ENCODE assay signal across 10 cellular contexts in genomic region chr17:50546701-50547034, GRCh38. TPM values are rescaled to one million over a fixed set of nuclear protein-coding genes. Genes with fewer than 3 reads are reported as not detected.
DNase-seq lines count a peak whose midpoint lies in the region; ATAC-seq, FAIRE-seq and TF ChIP-seq lines count a peak whose summit lies in the region.
"Had no signal": no experiment of that assay in that cellular context is flagged by ENCODE, and none has a peak within 500 bp of the region (broad histone marks: within the 10 kb centered on the region; RNA-seq: fewer than 3 reads in every experiment).

No MANE protein-coding gene starts in this region.

- peaks cover 7% of the 10 kb centered on the region for H3K36me3 ChIP-seq in Caco-2 (ENCODE audit: control insufficient read depth, insufficient read depth, low read length)
- H3K36me3 ChIP-seq in OCI-LY3 (replicated peaks; ENCODE audit: low read depth, low read length), result no peaks in the 10 kb centered on the region
- H3K36me3 ChIP-seq in H1 (ENCODE audit: control insufficient read depth in 2 of 4, insufficient read depth in 4 of 4, low read length in 3 of 4), result no peaks in the 10 kb centered on the region
- no peaks in the 10 kb centered on the region for H3K36me3 ChIP-seq in trophoblast cell (ENCODE audit: control insufficient read depth in 1 of 2, insufficient read depth in 2 of 2, low read length in 2 of 2)

- H2BK20ac ChIP-seq in H1 (ENCODE audit: low read length), result no peak overlapping the region

- H3K23me2 ChIP-seq in H1 (ENCODE audit: low read depth, low read length), result peaks cover 5% of the 10 kb centered on the region; the same call in 1 of the 2 replicates

- H2AFZ ChIP-seq in OCI-LY3 (ENCODE audit: low read depth, low read length) (no peak overlapping the region), H1 (ENCODE audit: low read length) (no peak overlapping the region), trophoblast cell (ENCODE audit: insufficient read depth, low read length, poor library complexity) (no peak overlapping the region)

- H3K36me3 Mint-ChIP-seq in Caco-2 (ENCODE audit: insufficient read depth, unreplicated experiment), result peaks cover 26% of the 10 kb centered on the region
- H3K36me3 Mint-ChIP-seq: WTC11 had no signal

- no peak overlapping the region for H4K8ac ChIP-seq in H1 (ENCODE audit: extremely low read depth, insufficient read depth, low read length)
- no peak overlapping the region for H4K8ac ChIP-seq in trophoblast cell (ENCODE audit: low read depth, low read length)

- no peak for DNase-seq in Caco-2
- no peak for DNase-seq in H1 (ENCODE audit: low read depth in 1 of 2, low spot score in 2 of 2)
- no peak for DNase-seq in trophoblast cell
- DNase-seq in foreskin fibroblast, result no peak
- DNase-seq in NCI-H1930 (lab: John Stamatoyannopoulos, UW), result no peak

- H2AK5ac ChIP-seq in H1 (ENCODE audit: low read depth, low read length) (no peak overlapping the region), trophoblast cell (ENCODE audit: low read length) (no peak overlapping the region)

- H3K9ac ChIP-seq in OCI-LY3 (ENCODE audit: low read length) (no peak overlapping the region), H1 (replicated peaks in 1 of 4; ENCODE audit: extremely low read depth in 1 of 4, low read depth in 3 of 4, low read length in 3 of 4) (no peak overlapping the region), trophoblast cell (ENCODE audit: low read length) (no peak overlapping the region)

- H4K91ac ChIP-seq in H1 (replicated peaks; ENCODE audit: insufficient read length, low read length), result peak overlapping the region; percentile 66
- H4K91ac ChIP-seq in trophoblast cell (ENCODE audit: low read depth, low read length), result no peak overlapping the region

- H3K79me1 ChIP-seq in H1 (ENCODE audit: low read depth, low read length) (no peaks in the 10 kb centered on the region), trophoblast cell (ENCODE audit: low read length) (peaks cover 9% of the 10 kb centered on the region)

- H2BK12ac ChIP-seq in H1 (ENCODE audit: low read depth, low read length) (0 out of 2 replicates have a peak overlapping the region, but pooled peaks have one; percentile 60), trophoblast cell (ENCODE audit: low read length) (no peak overlapping the region)

- no peak overlapping the region for H2BK15ac ChIP-seq in H1 (ENCODE audit: low read length)

- H3K14ac ChIP-seq in H1 (ENCODE audit: insufficient read length) (no peak overlapping the region), trophoblast cell (ENCODE audit: low read length) (no peak overlapping the region)

- H3K9me3 ChIP-seq in Caco-2 (no peaks in the 10 kb centered on the region), OCI-LY3 (ENCODE audit: insufficient read depth, low read length) (no peaks in the 10 kb centered on the region), H1 (ENCODE audit: insufficient read depth in 2 of 2, low read depth in 1 of 2, low read length in 1 of 2) (no peaks in the 10 kb centered on the region), trophoblast cell (ENCODE audit: insufficient read depth, low read depth, low read length) (no peaks in the 10 kb centered on the region)

- H3K18ac ChIP-seq in H1 (ENCODE audit: extremely low read depth, low read length) (no peak overlapping the region), trophoblast cell (ENCODE audit: low read length) (no peak overlapping the region)

- H3K56ac ChIP-seq in H1 (replicated peaks; ENCODE audit: insufficient read length, low read depth, low read length), result no peak overlapping the region

- TF ChIP-seq CTCF in Caco-2 (IDR thresholded peaks at IDR 0.05; ENCODE audit: insufficient read depth in 1 of 2, low read depth in 1 of 2, low read length in 1 of 2, severe bottlenecking in 1 of 2, unreplicated experiment in 1 of 2) (no peak), OCI-LY3 (IDR thresholded peaks at IDR 0.05; ENCODE audit: low read depth, low read length) (no peak), H1 (IDR thresholded peaks at IDR 0.05; ENCODE audit: control extremely low read depth in 1 of 3, insufficient read depth in 1 of 3, low read depth in 1 of 3, low read length in 3 of 3) (no peak), foreskin fibroblast (IDR thresholded peaks at IDR 0.05; ENCODE audit: low read depth, low read length) (no peak)

- no peak overlapping the region for H4K12ac ChIP-seq in trophoblast cell (ENCODE audit: low read depth, low read length)

- H3K9me3 Mint-ChIP-seq in Caco-2 (ENCODE audit: unreplicated experiment), result no peaks in the 10 kb centered on the region
- H3K9me3 Mint-ChIP-seq: WTC11 had no signal

- TF ChIP-seq EP300 in H1 (IDR thresholded peaks at IDR 0.05; ENCODE audit: borderline replicate concordance in 1 of 2, low read depth in 2 of 2, low read length in 2 of 2), result no peak

- no peaks in the 10 kb centered on the region for H4K20me1 ChIP-seq in OCI-LY3 (ENCODE audit: insufficient read depth, low read length)
- H4K20me1 ChIP-seq in H1 (replicated peaks in 1 of 2; ENCODE audit: control insufficient read depth in 1 of 2, insufficient read depth in 2 of 2, low read length in 2 of 2), result no peaks in the 10 kb centered on the region

- ATAC-seq in HG03097 (IDR thresholded peaks at IDR 0.05; ENCODE audit: low FRiP score, unreplicated experiment), result no peak
- no peak for ATAC-seq in HG02678 (IDR thresholded peaks at IDR 0.05; ENCODE audit: unreplicated experiment)

- H3K23ac ChIP-seq in H1 (ENCODE audit: insufficient read length) (no peak overlapping the region), trophoblast cell (ENCODE audit: low read length) (no peak overlapping the region)

- peaks cover 45% of the 10 kb centered on the region for H3K4me1 Mint-ChIP-seq in Caco-2 (ENCODE audit: low read depth, unreplicated experiment)

- no peak for TF ChIP-seq RAD21 in H1 (IDR thresholded peaks at IDR 0.05 in 1 of 2, conservative IDR thresholded peaks at IDR 0.05 in 1 of 2; ENCODE audit: low read depth in 2 of 2, low read length in 2 of 2)

- TF ChIP-seq POLR2A in H1 (IDR thresholded peaks at IDR 0.05; ENCODE audit: control extremely low read depth in 1 of 2, low read depth in 2 of 2, low read length in 2 of 2), result no peak

- CTCF ChIA-PET in Caco-2 (lab: Charles Lee), result interaction anchor here (0.6 to 5.6 kb wide), 9 partner anchors 9 to 236 kb away, joined by 3 to 272 read pairs (median 6); partner anchors contain the start of genes CACNA1G and RSAD1
- CTCF ChIA-PET in H1 (lab: Charles Lee; ENCODE audit: partially characterized antibody), result interaction anchor here (0.6 to 12.4 kb wide), 15 partner anchors 24 to 295 kb away, joined by 3 to 404 read pairs (median 3); no protein-coding TSS in a partner anchor

- H3K27ac Mint-ChIP-seq in Caco-2 (ENCODE audit: unreplicated experiment), result peak overlapping the region; percentile 72
- H3K27ac Mint-ChIP-seq: WTC11 had no signal

- H4K5ac ChIP-seq in H1 (ENCODE audit: insufficient read length, low read depth, low read length), result no peak overlapping the region

- H3K4ac ChIP-seq in H1 (replicated peaks; ENCODE audit: insufficient read length, low read depth, low read length) (no peak overlapping the region), trophoblast cell (ENCODE audit: low read depth, low read length) (no peak overlapping the region)

- H2BK120ac ChIP-seq in H1 (replicated peaks; ENCODE audit: low read depth, low read length) (no peak overlapping the region), trophoblast cell (ENCODE audit: insufficient read depth, low read length, poor library complexity) (no peak overlapping the region)

- H2BK5ac ChIP-seq in H1 (ENCODE audit: low read depth, low read length), result peak overlapping the region; percentile 47; the same call in 1 of the 2 replicates
- no peak overlapping the region for H2BK5ac ChIP-seq in trophoblast cell (ENCODE audit: low read depth, low read length, poor library complexity)

- FAIRE-seq in H1 (lab: Jason Lieb, UNC), result no peak

- peak overlapping the region; percentile 57 for H3K4me3 ChIP-seq in Caco-2 (ENCODE audit: low read depth, low read length)
- peak overlapping the region; percentile 89; the same call in 1 of the 2 replicates for H3K4me3 ChIP-seq in OCI-LY3 (ENCODE audit: low read length)
- H3K4me3 ChIP-seq in H1 (ENCODE audit: extremely low read depth in 1 of 4, insufficient read depth in 2 of 4, low read depth in 3 of 4, low read length in 4 of 4), result peak overlapping the region in 1 of 4 experiments; percentile 67; a peak in 1 of 8 replicates
- H3K4me3 ChIP-seq in trophoblast cell (ENCODE audit: low read depth, low read length), result no peak overlapping the region
- peak overlapping the region in 1 of 2 donors; percentile 5 for H3K4me3 ChIP-seq in foreskin fibroblast (ENCODE audit: low read depth in 1 of 2, low read length in 2 of 2)

- POLR2A ChIA-PET in Caco-2 (lab: Charles Lee) (no interaction called here), H1 (lab: Charles Lee; ENCODE audit: partially characterized antibody) (interaction anchor here (1.2 to 2.1 kb wide), 3 partner anchors 11 to 79 kb away, joined by 5 to 10 read pairs (median 5); partner anchors contain the start of gene CACNA1G)

- H3K4me2 ChIP-seq in OCI-LY3 (ENCODE audit: low read length) (peak overlapping the region; percentile 21; the same call in 1 of the 2 replicates), H1 (ENCODE audit: insufficient read depth in 1 of 2, low read depth in 2 of 2, low read length in 2 of 2) (peak overlapping the region in 1 of 2 experiments; percentile 21; a peak in 1 of 4 replicates), trophoblast cell (ENCODE audit: low read length) (peak overlapping the region; percentile 33)

- H3K4me3 Mint-ChIP-seq in Caco-2 (ENCODE audit: unreplicated experiment), result peak overlapping the region; percentile 80

- BruUV-seq in Caco-2 (replicated peaks; lab: Mats Ljungman, UMichigan), result no TSS peak

- H3K4me1 ChIP-seq in Caco-2 (peaks cover 39% of the 10 kb centered on the region), OCI-LY3 (ENCODE audit: low read length) (peaks cover 18% of the 10 kb centered on the region), H1 (replicated peaks in 1 of 4; ENCODE audit: control insufficient read depth in 3 of 4, insufficient read depth in 4 of 4, low read length in 3 of 4) (peaks cover 6 to 21% (median 13%) of the 10 kb centered on the region in 4 experiments), trophoblast cell (ENCODE audit: control insufficient read depth in 1 of 2, insufficient read depth in 2 of 2, low read length in 2 of 2) (peaks cover 17 to 19% of the 10 kb centered on the region in 2 experiments)

- no peaks in the 10 kb centered on the region for H3K27me3 Mint-ChIP-seq in Caco-2 (ENCODE audit: insufficient read depth, unreplicated experiment)

- H3K27me3 ChIP-seq in Caco-2 (replicated peaks; ENCODE audit: control insufficient read depth, insufficient read depth, low read length) (no peaks in the 10 kb centered on the region), OCI-LY3 (ENCODE audit: low read depth, low read length) (peaks cover 15% of the 10 kb centered on the region; the same call in 1 of the 2 replicates), H1 (replicated peaks in 1 of 4; ENCODE audit: control insufficient read depth in 3 of 4, extremely low read depth in 1 of 4, insufficient read depth in 3 of 4, low read length in 3 of 4) (no peaks in the 10 kb centered on the region), trophoblast cell (ENCODE audit: insufficient read depth, low read length) (no peaks in the 10 kb centered on the region)

- H3K79me2 ChIP-seq in OCI-LY3 (ENCODE audit: low read length), result no peaks in the 10 kb centered on the region
- no peaks in the 10 kb centered on the region for H3K79me2 ChIP-seq in H1 (ENCODE audit: control insufficient read depth in 1 of 2, insufficient read depth in 2 of 2, low read length in 2 of 2)
- peaks cover 3% of the 10 kb centered on the region for H3K79me2 ChIP-seq in trophoblast cell (ENCODE audit: control insufficient read depth, insufficient read depth, low read length, poor library complexity)

- H3K27ac ChIP-seq in OCI-LY3 (ENCODE audit: low read length) (no peak overlapping the region), H1 (ENCODE audit: low read depth, low read length) (no peak overlapping the region), trophoblast cell (ENCODE audit: low read depth, low read length) (no peak overlapping the region)

- 64% methylated on average over 4 of the region's 4 CpGs; no CpG with 5 or more reads in 1 of the 2 experiments for WGBS in H1 (ENCODE audit: extremely low coverage in 1 of 2, insufficient coverage in 1 of 2, insufficient read length in 1 of 2, insufficient replicate concordance in 2 of 2, low coverage in 1 of 2, low lambda C conversion rate in 2 of 2, missing lambda C conversion rate in 1 of 2), 2 experiments
- WGBS in trophoblast cell (ENCODE audit: extremely low coverage, insufficient coverage, insufficient read length), result no CpG with 5 or more reads among the region's 4 CpGs

- intact Hi-C loops in Caco-2 (cut with micrococcal nuclease; ENCODE audit: unreplicated experiment), result loop anchor here (1.0 to 10.0 kb wide), 9 partner anchors 14 to 410 kb away; partner anchors contain the start of gene CACNA1G

RNA-seq across cellular contexts. Expression of gene SPATA20, which starts 0.3 kb away (rescaled TPM):
- total RNA-seq in Caco-2 (2022), result 149 and 176 TPM in 2 replicates
- total RNA-seq in H1 (2021; fragmentation: NEBNext Ultra II Directional; extraction: Animal tissue kit (Norgen Biotek cat#: 25700)), result 16.2 and 16.7 TPM in 2 replicates
- polyA plus RNA-seq in H1 (2011; rRNA removed), result 17.5 and 23.2 TPM in 2 replicates
- 18.3 TPM for polyA plus RNA-seq in H1 (2011; cell fraction: cytosol; rRNA removed)
- 124 TPM for polyA plus RNA-seq in H1 (2011; cell fraction: nucleus; rRNA removed)
- 10.5 to 22.8 TPM (median 22.0 TPM) in 4 replicates for polyA plus RNA-seq in H1 (2012, experiment 1 of 2)
- 15.5 TPM for polyA plus RNA-seq in H1 (2012, experiment 2 of 2)
- polyA plus RNA-seq in H1 (2013, experiment 1 of 2), result 16.1 TPM
- 14.2 TPM for polyA plus RNA-seq in H1 (2013, experiment 2 of 2)
- 9.0 and 10.5 TPM in 2 replicates for polyA minus RNA-seq in H1 (2011; rRNA and poly(A)+ RNA removed)
- 10.6 TPM for polyA minus RNA-seq in H1 (2011; cell fraction: cytosol; rRNA and poly(A)+ RNA removed)
- 32.9 TPM for polyA minus RNA-seq in H1 (2011; cell fraction: nucleus; rRNA and poly(A)+ RNA removed)
- 13.4 and 15.5 TPM in 2 replicates for polyA plus RNA-seq in trophoblast cell (2013)

RNA-seq across cellular contexts. Expression of gene CACNA1G, which starts 13.8 kb away (rescaled TPM):
- 1.4 and 1.6 TPM in 2 replicates for total RNA-seq in Caco-2 (2022)
- total RNA-seq in H1 (2021; fragmentation: NEBNext Ultra II Directional; extraction: Animal tissue kit (Norgen Biotek cat#: 25700)), result 4.8 and 4.9 TPM in 2 replicates
- polyA plus RNA-seq in H1 (2011; rRNA removed), result 2.9 and 4.8 TPM in 2 replicates
- polyA plus RNA-seq in H1 (2011; cell fraction: cytosol; rRNA removed), result 3.4 TPM
- polyA plus RNA-seq in H1 (2011; cell fraction: nucleus; rRNA removed), result 10.8 TPM
- polyA plus RNA-seq in H1 (2012, experiment 1 of 2), result 4.0 to 4.7 TPM (median 4.5 TPM) in 4 replicates
- polyA plus RNA-seq in H1 (2012, experiment 2 of 2), result 4.1 TPM
- polyA plus RNA-seq in H1 (2013, experiment 1 of 2), result 2.5 TPM
- 2.6 TPM for polyA plus RNA-seq in H1 (2013, experiment 2 of 2)
- polyA minus RNA-seq in H1 (2011; rRNA and poly(A)+ RNA removed), result 5.9 and 6.1 TPM in 2 replicates
- 3.8 TPM for polyA minus RNA-seq in H1 (2011; cell fraction: cytosol; rRNA and poly(A)+ RNA removed)
- polyA minus RNA-seq in H1 (2011; cell fraction: nucleus; rRNA and poly(A)+ RNA removed), result 7.7 TPM
- 0.04 TPM in 2 replicates for polyA plus RNA-seq in trophoblast cell (2013)
- total RNA-seq: endothelial cell of umbilical vein had no signal
- polyA plus RNA-seq: endothelial cell of umbilical vein had no signal

RNA-seq across cellular contexts. Expression of gene EPN3, which starts 14.1 kb away (rescaled TPM):
- 49.4 and 53.2 TPM in 2 replicates for total RNA-seq in Caco-2 (2022)
- 5.8 and 7.9 TPM in 2 replicates for total RNA-seq in H1 (2021; fragmentation: NEBNext Ultra II Directional; extraction: Animal tissue kit (Norgen Biotek cat#: 25700))
- polyA plus RNA-seq in H1 (2011; rRNA removed), result 6.7 and 8.1 TPM in 2 replicates
- polyA plus RNA-seq in H1 (2011; cell fraction: cytosol; rRNA removed), result 4.7 TPM
- 9.8 TPM for polyA plus RNA-seq in H1 (2011; cell fraction: nucleus; rRNA removed)
- 4.6 to 8.1 TPM (median 4.8 TPM) in 4 replicates for polyA plus RNA-seq in H1 (2012, experiment 1 of 2)
- 18.3 TPM for polyA plus RNA-seq in H1 (2012, experiment 2 of 2)
- 4.9 TPM for polyA plus RNA-seq in H1 (2013, experiment 1 of 2)
- 5.5 TPM for polyA plus RNA-seq in H1 (2013, experiment 2 of 2)
- polyA minus RNA-seq in H1 (2011; rRNA and poly(A)+ RNA removed), result 3.8 and 4.1 TPM in 2 replicates
- 5.2 TPM for polyA minus RNA-seq in H1 (2011; cell fraction: cytosol; rRNA and poly(A)+ RNA removed)
- polyA minus RNA-seq in H1 (2011; cell fraction: nucleus; rRNA and poly(A)+ RNA removed), result 11.3 TPM
- polyA plus RNA-seq in trophoblast cell (2013), result 14.5 and 16.1 TPM in 2 replicates
- total RNA-seq: endothelial cell of umbilical vein had no signal
- polyA plus RNA-seq: endothelial cell of umbilical vein had no signal

RNA-seq across cellular contexts. Expression of gene MYCBPAP, which starts 38.4 kb away (rescaled TPM):
- 1.3 and 2.7 TPM in 2 replicates for total RNA-seq in Caco-2 (2022)
- total RNA-seq in H1 (2021; fragmentation: NEBNext Ultra II Directional; extraction: Animal tissue kit (Norgen Biotek cat#: 25700)), result 1.7 and 3.3 TPM in 2 replicates
- polyA plus RNA-seq in H1 (2011; rRNA removed), result 0.89 and 1.2 TPM in 2 replicates
- polyA plus RNA-seq in H1 (2011; cell fraction: cytosol; rRNA removed), result 2.8 TPM
- 9.0 TPM for polyA plus RNA-seq in H1 (2011; cell fraction: nucleus; rRNA removed)
- polyA plus RNA-seq in H1 (2012, experiment 1 of 2), result 0.88 to 2.6 TPM (median 2.1 TPM) in 4 replicates
- polyA plus RNA-seq in H1 (2012, experiment 2 of 2), result 1.0 TPM
- polyA plus RNA-seq in H1 (2013, experiment 1 of 2), result 0.85 TPM
- 0.68 TPM for polyA plus RNA-seq in H1 (2013, experiment 2 of 2)
- polyA minus RNA-seq in H1 (2011; rRNA and poly(A)+ RNA removed), result 2.2 and 2.6 TPM in 2 replicates
- polyA minus RNA-seq in H1 (2011; cell fraction: cytosol; rRNA and poly(A)+ RNA removed), result 2.4 TPM
- polyA minus RNA-seq in H1 (2011; cell fraction: nucleus; rRNA and poly(A)+ RNA removed), result 6.1 TPM
- 0.08 and 0.18 TPM in 2 replicates for polyA plus RNA-seq in trophoblast cell (2013)
